ENCODE assay signal across 11 cellular contexts in the genomic region with DNA sequence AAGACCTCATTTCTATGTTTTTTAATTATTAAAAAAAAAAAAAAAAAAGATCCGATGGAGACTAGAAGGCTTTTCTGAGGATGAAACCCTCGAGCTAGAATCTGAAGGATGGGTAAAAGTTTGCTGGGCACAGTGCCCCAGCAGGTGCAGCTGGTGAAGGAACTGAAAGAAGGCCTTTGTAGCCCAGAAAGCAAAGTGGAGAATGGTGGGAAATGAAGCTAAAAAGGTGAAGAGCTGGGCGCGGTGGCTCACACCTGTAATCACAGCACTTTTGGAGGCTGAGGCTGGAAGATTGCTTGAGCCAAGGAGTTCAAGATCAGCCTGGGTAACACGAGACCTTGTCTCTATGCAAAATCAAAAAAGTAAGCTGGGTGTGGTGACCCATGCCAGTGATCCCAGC. TPM values are rescaled to one million over a fixed set of nuclear protein-coding genes. Genes with fewer than 3 reads are reported as not detected.
DNase-seq lines count a peak whose midpoint lies in the region; ATAC-seq and TF ChIP-seq lines count a peak whose summit lies in the region.
"Had no signal": no experiment of that assay in that cellular context is flagged by ENCODE, and none has a peak within 500 bp of the region (broad histone marks: within the 10 kb centered on the region; RNA-seq: fewer than 3 reads in every experiment).

No MANE protein-coding gene starts in this region.

- peaks cover 62% of the 10 kb centered on the region for H3K4me1 Mint-ChIP-seq in stimulated activated naive CD8-positive, alpha-beta T cell treated with anti-CD3 and anti-CD28 coated beads, Interleukin-15, Interleukin-2, amounts not matched to agents 100 ng/mL and 50 ng/mL, for 24 hours (ENCODE audit: low read depth)
- H3K4me1 Mint-ChIP-seq in endodermal cell (peaks cover 9% of the 10 kb centered on the region), progenitor cell of endocrine pancreas (ENCODE audit: low read depth) (peaks cover 21% of the 10 kb centered on the region)

- H4K20me1 ChIP-seq in SU-DHL-6 (ENCODE audit: low read depth, low read length): no peaks in the 10 kb centered on the region
- no peaks in the 10 kb centered on the region for H4K20me1 ChIP-seq in osteoblast (ENCODE audit: insufficient read depth, low read length)

- peak overlapping the region; percentile 95 for H3K27ac Mint-ChIP-seq in stimulated activated naive CD8-positive, alpha-beta T cell treated with anti-CD3 and anti-CD28 coated beads, Interleukin-15, Interleukin-2, amounts not matched to agents 100 ng/mL and 50 ng/mL, for 24 hours
- H3K27ac Mint-ChIP-seq in endodermal cell: no peak overlapping the region
- no peak overlapping the region for H3K27ac Mint-ChIP-seq in progenitor cell of endocrine pancreas

- H2AFZ ChIP-seq in SU-DHL-6 (ENCODE audit: low read depth, low read length, severe bottlenecking): no peak overlapping the region
- H2AFZ ChIP-seq in osteoblast (ENCODE audit: low read length): no peak overlapping the region

- peaks cover 65% of the 10 kb centered on the region for H3K36me3 Mint-ChIP-seq in stimulated activated naive CD8-positive, alpha-beta T cell treated with anti-CD3 and anti-CD28 coated beads, Interleukin-15, Interleukin-2, amounts not matched to agents 100 ng/mL and 50 ng/mL, for 24 hours (ENCODE audit: low read depth)
- H3K36me3 Mint-ChIP-seq in endodermal cell (ENCODE audit: low read depth) (peaks cover 51% of the 10 kb centered on the region), progenitor cell of endocrine pancreas (ENCODE audit: insufficient read depth) (peaks cover 16% of the 10 kb centered on the region)

- no peaks in the 10 kb centered on the region for H3K9me2 ChIP-seq in SU-DHL-6 (replicated peaks; ENCODE audit: insufficient read depth, low read length)

- DNase-seq in stimulated activated naive CD8-positive, alpha-beta T cell treated with anti-CD3 and anti-CD28 coated beads, Interleukin-15, Interleukin-2, amounts not matched to agents 100 U/mL and 50 U/mL, for 24 hours: no peak
- no peak for DNase-seq in endodermal cell
- no peak for DNase-seq in osteoblast (ENCODE audit: insufficient read length, low spot score, missing footprints)
- DNase-seq in T-helper 9 cell: no peak
- DNase-seq in NCI-H1694 (lab: John Stamatoyannopoulos, UW): no peak
- no peak for DNase-seq in progenitor cell of endocrine pancreas (ENCODE audit: low spot score, unreplicated experiment)
- DNase-seq: dorsolateral prefrontal cortex; NK-92 treated with Interleukin-12 subunit alpha and Interleukin-12 subunit beta, amount 100 ng/mL, for 24 hours; stimulated activated CD4-positive, alpha-beta T cell treated with anti-CD3 and anti-CD28 coated beads, Interleukin-4, amount 100 ng/mL, for 1 hour had no signal

- WGBS in endodermal cell (ENCODE audit: insufficient coverage in 1 of 2, insufficient read length in 1 of 2), 2 experiments: 89 to 93% methylated on average over 5 of the region's 5 CpGs

- H3K9ac ChIP-seq in SU-DHL-6 (ENCODE audit: low read length): peak overlapping the region; percentile 96; the same call in 1 of the 2 replicates
- no peak overlapping the region for H3K9ac ChIP-seq in endodermal cell (ENCODE audit: extremely low read depth, low read length, poor library complexity, severe bottlenecking)

- peaks cover 36% of the 10 kb centered on the region for H3K79me2 ChIP-seq in SU-DHL-6 (ENCODE audit: insufficient read depth, low read length)
- H3K79me2 ChIP-seq in osteoblast (ENCODE audit: insufficient read depth, low read length): peaks cover 36% of the 10 kb centered on the region

- no peaks in the 10 kb centered on the region for H3K27me3 Mint-ChIP-seq in stimulated activated naive CD8-positive, alpha-beta T cell treated with anti-CD3 and anti-CD28 coated beads, Interleukin-15, Interleukin-2, amounts not matched to agents 100 ng/mL and 50 ng/mL, for 24 hours
- H3K27me3 Mint-ChIP-seq in endodermal cell (ENCODE audit: insufficient read depth) (no peaks in the 10 kb centered on the region), progenitor cell of endocrine pancreas (peaks cover 5% of the 10 kb centered on the region)

- 0 out of 2 replicates have a peak, but pooled peaks cover 3% of the 10 kb centered on the region for H3F3A ChIP-seq in SU-DHL-6 (ENCODE audit: insufficient read depth)

- H3K27me3 ChIP-seq in SU-DHL-6 (ENCODE audit: low read length) (no peaks in the 10 kb centered on the region), endodermal cell (ENCODE audit: control insufficient read depth, insufficient read depth, low read length, poor library complexity, severe bottlenecking) (no peaks in the 10 kb centered on the region), osteoblast (ENCODE audit: insufficient read depth, low read length) (no peaks in the 10 kb centered on the region)
- H3K27me3 ChIP-seq: dorsolateral prefrontal cortex had no signal

- no peaks in the 10 kb centered on the region for H3K4me1 ChIP-seq in endodermal cell (ENCODE audit: control insufficient read depth, insufficient read depth, low read length)
- peaks cover 11% of the 10 kb centered on the region for H3K4me1 ChIP-seq in osteoblast (ENCODE audit: insufficient read depth, low read length)

- no peak overlapping the region; the same call in 1 of the 2 replicates for H3K27ac ChIP-seq in SU-DHL-6 (ENCODE audit: low read depth, low read length)
- H3K27ac ChIP-seq in endodermal cell (ENCODE audit: low read depth, low read length): no peak overlapping the region
- H3K27ac ChIP-seq in osteoblast (ENCODE audit: low read depth, low read length): no peak overlapping the region

- H3K4me3 Mint-ChIP-seq in stimulated activated naive CD8-positive, alpha-beta T cell treated with anti-CD3 and anti-CD28 coated beads, Interleukin-15, Interleukin-2, amounts not matched to agents 100 ng/mL and 50 ng/mL, for 24 hours: peak overlapping the region; percentile 91
- H3K4me3 Mint-ChIP-seq in endodermal cell (peak overlapping the region; percentile 86), progenitor cell of endocrine pancreas (ENCODE audit: low read depth) (no peak overlapping the region)

- H3K36me3 ChIP-seq in SU-DHL-6 (ENCODE audit: low read length) (0 out of 2 replicates have a peak, but pooled peaks cover 5% of the 10 kb centered on the region), endodermal cell (ENCODE audit: control insufficient read depth, insufficient read depth, low read length) (peaks cover 21% of the 10 kb centered on the region), osteoblast (ENCODE audit: insufficient read depth, low read length) (peaks cover 44% of the 10 kb centered on the region)

- H3K9me3 ChIP-seq in SU-DHL-6 (ENCODE audit: insufficient read depth, low read length) (no peaks in the 10 kb centered on the region), endodermal cell (ENCODE audit: control insufficient read depth, low read length) (no peaks in the 10 kb centered on the region), osteoblast (ENCODE audit: low read depth, low read length) (no peaks in the 10 kb centered on the region)

- H3K9me3 Mint-ChIP-seq in stimulated activated naive CD8-positive, alpha-beta T cell treated with anti-CD3 and anti-CD28 coated beads, Interleukin-15, Interleukin-2, amounts not matched to agents 100 ng/mL and 50 ng/mL, for 24 hours: no peaks in the 10 kb centered on the region
- H3K9me3 Mint-ChIP-seq in endodermal cell (no peaks in the 10 kb centered on the region), progenitor cell of endocrine pancreas (ENCODE audit: low read depth) (no peaks in the 10 kb centered on the region)

- H3K4me3 ChIP-seq in SU-DHL-6 (ENCODE audit: insufficient read depth, low read length, poor library complexity, severe bottlenecking) (peak overlapping the region; percentile 85), endodermal cell (ENCODE audit: low read length) (no peak overlapping the region), osteoblast (ENCODE audit: insufficient read depth, low read length) (no peak overlapping the region)

- no peak for TF ChIP-seq CTCF in SU-DHL-6 (IDR thresholded peaks at IDR 0.05; ENCODE audit: insufficient read depth, low read length, poor library complexity, severe bottlenecking)
- TF ChIP-seq CTCF in endodermal cell (conservative IDR thresholded peaks at IDR 0.05): no peak
- TF ChIP-seq CTCF in osteoblast (IDR thresholded peaks at IDR 0.05; ENCODE audit: extremely low read depth, low read depth, low read length): no peak
- TF ChIP-seq CTCF in progenitor cell of endocrine pancreas (IDR thresholded peaks at IDR 0.05; ENCODE audit: unreplicated experiment): no peak

- peak overlapping the region; percentile 69 for H3K4me2 ChIP-seq in SU-DHL-6 (ENCODE audit: low read depth, low read length, poor library complexity, severe bottlenecking)
- no peak overlapping the region for H3K4me2 ChIP-seq in osteoblast (ENCODE audit: insufficient read depth, low read length)

- ATAC-seq in stimulated activated naive CD8-positive, alpha-beta T cell treated with anti-CD3 and anti-CD28 coated beads, Interleukin-15, Interleukin-2, amounts not matched to agents 100 U/mL and 50 U/mL, for 24 hours: no peak

RNA-seq across cellular contexts. Expression of a gene that starts 50.3 kb away (rescaled TPM):
- total RNA-seq in endodermal cell: 10 to 100 TPM; 77.0 to 87.4 TPM
- 104 TPM for polyA plus RNA-seq in endodermal cell (2013, experiment 1 of 2)
- polyA plus RNA-seq in endodermal cell (2013, experiment 2 of 2): 90.5 TPM
- total RNA-seq in osteoblast: 53.6 and 71.3 TPM in 2 replicates
- 90.8 and 98.3 TPM in 2 replicates for total RNA-seq in progenitor cell of endocrine pancreas
